Comparison of ENCODE assay signal across 12 cellular contexts in the genomic region with DNA sequence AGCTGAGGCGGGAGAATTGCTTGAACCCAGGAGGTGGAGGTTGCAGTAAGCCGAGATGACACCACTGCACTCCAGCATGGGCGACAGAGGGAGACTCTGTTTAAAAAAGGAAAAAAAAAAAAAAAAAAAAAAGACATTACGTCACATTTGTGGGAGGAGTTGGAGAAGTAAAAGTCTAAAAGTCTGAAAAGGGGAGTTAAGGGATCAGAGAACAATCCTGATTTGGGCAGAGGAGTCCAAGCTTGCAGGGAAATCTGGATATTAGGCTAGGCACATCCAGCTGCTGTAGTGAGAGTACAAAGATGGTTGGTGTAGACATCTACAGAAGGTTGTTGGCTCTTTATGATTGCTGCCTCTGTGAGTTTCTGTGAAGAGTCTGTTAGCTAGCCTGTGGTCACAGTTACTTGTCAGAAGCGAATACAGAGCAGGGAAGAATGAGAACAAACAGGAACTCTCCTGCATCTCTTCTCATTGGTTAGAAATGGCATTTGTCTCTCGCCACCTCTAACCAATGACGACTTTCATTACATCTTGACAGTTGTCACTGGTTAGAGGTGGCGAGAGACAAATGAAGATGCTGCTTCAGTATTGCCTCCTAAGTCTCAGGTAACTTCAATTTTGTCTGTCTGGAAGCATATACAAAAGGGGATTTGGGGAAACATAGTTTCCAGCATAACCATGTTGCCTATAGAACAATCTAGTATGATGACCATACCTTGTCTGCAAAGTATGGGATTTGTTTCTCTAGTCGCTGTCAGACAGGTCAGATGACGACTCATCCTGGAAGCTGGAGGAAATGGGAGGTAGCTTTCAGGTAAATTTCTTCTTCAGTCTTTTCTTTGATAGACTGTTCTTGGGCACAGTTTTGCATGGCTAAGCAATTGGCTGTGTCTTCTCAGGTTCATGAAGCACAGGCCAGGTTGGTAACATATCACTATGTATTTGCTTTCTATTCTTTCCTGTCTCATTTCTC. TPM values are rescaled to one million over a fixed set of nuclear protein-coding genes. Genes with fewer than 3 reads are reported as not detected.
DNase-seq lines count a peak whose midpoint lies in the region; ATAC-seq, FAIRE-seq and TF ChIP-seq lines count a peak whose summit lies in the region.
"Had no signal": no experiment of that assay in that cellular context is flagged by ENCODE, and none has a peak within 500 bp of the region (broad histone marks: within the 10 kb centered on the region; RNA-seq: fewer than 3 reads in every experiment).

No MANE protein-coding gene starts in this region.

- intact Hi-C loops in left ventricle myocardium inferior (cut with micrococcal nuclease) (loop anchor here (10.0 kb wide), 1 partner anchor 84 kb away; no protein-coding TSS in a partner anchor), Right ventricle myocardium superior (cut with DNase I) (loop anchor here (5.0 to 10.0 kb wide), 2 partner anchors 76 to 81 kb away; a partner anchor contains a TSS), GM12878 (cut with micrococcal nuclease; ENCODE audit: unreplicated experiment) (no loop called here)

- H3K9ac ChIP-seq in GM12878 (ENCODE audit: control insufficient read depth, insufficient read depth, low read length) = no peak overlapping the region

- H3K27ac ChIP-seq in left ventricle myocardium inferior (replicated peaks) = peak overlapping the region; percentile 7
- no peak overlapping the region for H3K27ac ChIP-seq in GM12878 (ENCODE audit: control insufficient read depth, insufficient read depth)
- H3K27ac ChIP-seq: neutrophil had no signal

- H3K9me3 Mint-ChIP-seq in stimulated activated memory B cell treated with anti-CD40 and anti-IgM and Interleukin-4, amounts not matched to agents 10 μg/mL and 1 μg/mL and 100 μg/mL, for 72 hours = no peaks in the 10 kb centered on the region

- no peak overlapping the region for H3K4me2 ChIP-seq in GM12878 (ENCODE audit: control insufficient read depth, insufficient read depth)

- no peaks in the 10 kb centered on the region for H3K36me3 Mint-ChIP-seq in stimulated activated memory B cell treated with anti-CD40 and anti-IgM and Interleukin-4, amounts not matched to agents 10 μg/mL and 1 μg/mL and 100 μg/mL, for 72 hours

- no peak for FAIRE-seq in GM12878 (lab: Jason Lieb, UNC)

- POLR2A ChIA-PET in GM12878 (lab: Charles Lee) = no interaction called here

- TF ChIP-seq CTCF in left ventricle myocardium inferior (IDR thresholded peaks at IDR 0.05; ENCODE audit: borderline replicate concordance) (peak; percentile 10), GM12878 (IDR thresholded peaks at IDR 0.05 in 2 of 3, conservative IDR thresholded peaks at IDR 0.05 in 1 of 3; ENCODE audit: control insufficient read depth in 2 of 3, extremely low read depth in 1 of 3, insufficient read depth in 1 of 3, low read depth in 3 of 3, low read length in 3 of 3) (no peak)

- no peak overlapping the region for H3K27ac Mint-ChIP-seq in stimulated activated memory B cell treated with anti-CD40 and anti-IgM and Interleukin-4, amounts not matched to agents 10 μg/mL and 1 μg/mL and 100 μg/mL, for 72 hours

- H3K79me2 ChIP-seq in GM12878 (ENCODE audit: control insufficient read depth, insufficient read depth, low read length) = no peaks in the 10 kb centered on the region

- in situ Hi-C loops in GM12878 (cut with MboI) = no loop called here

- BruUV-seq in GM12878 (replicated peaks; lab: Mats Ljungman, UMichigan) = no TSS peak

- H3K27me3 ChIP-seq in left ventricle myocardium inferior (ENCODE audit: low read depth) (peaks cover 18% of the 10 kb centered on the region), GM12878 (replicated peaks in 1 of 2; ENCODE audit: control insufficient read depth in 2 of 2, insufficient read depth in 2 of 2, low read length in 1 of 2) (peaks cover 4 to 16% of the 10 kb centered on the region in 2 experiments; a peak in 3 of 4 replicates)

- TF ChIP-seq RAD21 in GM12878 (IDR thresholded peaks at IDR 0.05; ENCODE audit: insufficient read depth, low read depth, low read length) = no peak

- no peaks in the 10 kb centered on the region for H3K36me3 ChIP-seq in left ventricle myocardium inferior
- no peaks in the 10 kb centered on the region for H3K36me3 ChIP-seq in GM12878 (ENCODE audit: control insufficient read depth in 2 of 2, insufficient read depth in 2 of 2, low read length in 1 of 2)
- H3K36me3 ChIP-seq: neutrophil had no signal

- H3K27me3 Mint-ChIP-seq in stimulated activated memory B cell treated with anti-CD40 and anti-IgM and Interleukin-4, amounts not matched to agents 10 μg/mL and 1 μg/mL and 100 μg/mL, for 72 hours = peaks cover 30% of the 10 kb centered on the region

- TF ChIP-seq POLR2A in GM12878 (IDR thresholded peaks at IDR 0.05; ENCODE audit: low read depth, low read length) = no peak

- no peak for TF ChIP-seq EP300 in GM12878 (IDR thresholded peaks at IDR 0.05; ENCODE audit: borderline replicate concordance in 1 of 2, control insufficient read depth in 1 of 2, low read depth in 2 of 2, low read length in 2 of 2)

- SMC1A ChIA-PET in GM12878 (lab: Charles Lee; ENCODE audit: uncharacterized antibody, unreplicated experiment) = interaction anchor here (1.4 kb wide), 1 partner anchor 17 kb away, joined by 3 read pairs; no protein-coding TSS in a partner anchor

- H3K9me3 ChIP-seq in left ventricle myocardium inferior (replicated peaks) (no peaks in the 10 kb centered on the region), GM12878 (replicated peaks; ENCODE audit: control insufficient read depth, insufficient read depth, low read length) (no peaks in the 10 kb centered on the region)
- H3K9me3 ChIP-seq: neutrophil had no signal

- H3K4me1 Mint-ChIP-seq in stimulated activated memory B cell treated with anti-CD40 and anti-IgM and Interleukin-4, amounts not matched to agents 10 μg/mL and 1 μg/mL and 100 μg/mL, for 72 hours = peaks cover 12% of the 10 kb centered on the region

- CTCF ChIA-PET in GM12878 (lab: Yijun Ruan, JAX) = interaction anchor here (0.6 to 1.2 kb wide), 2 partner anchors 8 to 9 kb away, joined by 3 read pairs; no protein-coding TSS in a partner anchor

- WGBS in GM12878 (ENCODE audit: insufficient coverage, insufficient replicate concordance, low lambda C conversion rate, missing lambda C conversion rate) = 24% methylated on average over 9 of the region's 10 CpGs

- no peaks in the 10 kb centered on the region for H4K20me1 ChIP-seq in GM12878 (ENCODE audit: control insufficient read depth, insufficient read depth)

- peak overlapping the region; percentile 29 for H3K4me3 Mint-ChIP-seq in stimulated activated memory B cell treated with anti-CD40 and anti-IgM and Interleukin-4, amounts not matched to agents 10 μg/mL and 1 μg/mL and 100 μg/mL, for 72 hours

- ATAC-seq in Right ventricle myocardium superior (ENCODE audit: poor library complexity) (no peak), GM12878 (no peak), GM19023 (IDR thresholded peaks at IDR 0.05; ENCODE audit: unreplicated experiment) (no peak), GM21576 (IDR thresholded peaks at IDR 0.05; ENCODE audit: unreplicated experiment) (no peak)
- ATAC-seq in stimulated activated memory B cell treated with anti-CD40 and anti-IgM and Interleukin-4, amounts not matched to agents 10 μg/mL and 1 μg/mL and 100 μg/mL, for 72 hours = peak; percentile 11

- DNase-seq in left ventricle myocardium inferior (no peak), Right ventricle myocardium superior (no peak), LHCN-M2 (ENCODE audit: low read depth) (peak; percentile 28), GM12878 (ENCODE audit: low read depth, low spot score) (no peak), NCI-H2196 treated with DMSO at 0.1 percent for 48 hours (lab: John Stamatoyannopoulos, UW; ENCODE audit: unreplicated experiment) (no peak)
- DNase-seq: effector CD8-positive, alpha-beta T cell; NCI-H1694 treated with DMSO at 0.1 percent for 48 hours; stimulated activated CD8-positive, alpha-beta memory T cell treated with anti-CD3 and anti-CD28 coated beads, Interleukin-4, amount 100 ng/mL, for 48 hours had no signal

- H3K4me3 ChIP-seq in left ventricle myocardium inferior = no peak overlapping the region
- H3K4me3 ChIP-seq in GM12878 = no peak overlapping the region

- H2AFZ ChIP-seq in GM12878 (ENCODE audit: control insufficient read depth, low read depth, low read length) = peak overlapping the region; percentile 23; the same call in 1 of the 2 replicates

- H3K4me1 ChIP-seq in left ventricle myocardium inferior (peaks cover 38% of the 10 kb centered on the region), GM12878 (ENCODE audit: control insufficient read depth, insufficient read depth, low read length) (no peaks in the 10 kb centered on the region)

- RAD21 ChIA-PET in GM12878 (lab: Charles Lee; ENCODE audit: unreplicated experiment) = no interaction called here

TF ChIP-seq in GM12878, 131 proteins besides CTCF, POLR2A, EP300 and RAD21 (continues in another document):
- TF ChIP-seq, protein P1, sequence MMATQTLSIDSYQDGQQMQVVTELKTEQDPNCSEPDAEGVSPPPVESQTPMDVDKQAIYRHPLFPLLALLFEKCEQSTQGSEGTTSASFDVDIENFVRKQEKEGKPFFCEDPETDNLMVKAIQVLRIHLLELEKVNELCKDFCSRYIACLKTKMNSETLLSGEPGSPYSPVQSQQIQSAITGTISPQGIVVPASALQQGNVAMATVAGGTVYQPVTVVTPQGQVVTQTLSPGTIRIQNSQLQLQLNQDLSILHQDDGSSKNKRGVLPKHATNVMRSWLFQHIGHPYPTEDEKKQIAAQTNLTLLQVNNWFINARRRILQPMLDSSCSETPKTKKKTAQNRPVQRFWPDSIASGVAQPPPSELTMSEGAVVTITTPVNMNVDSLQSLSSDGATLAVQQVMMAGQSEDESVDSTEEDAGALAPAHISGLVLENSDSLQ (IDR thresholded peaks at IDR 0.05) = peak; percentile 44

RNA-seq across cellular contexts. Expression of a gene that starts 3.1 kb away (rescaled TPM):
- 6.4 TPM for total RNA-seq in left ventricle myocardium inferior
- 3.3 TPM for total RNA-seq in Right ventricle myocardium superior
- 12.2 and 18.1 TPM in 2 replicates for total RNA-seq in LHCN-M2 (2014; rRNA removed)
- 4.4 TPM for polyA plus RNA-seq in LHCN-M2 (2012)
- not detected in 2 replicates for total RNA-seq in GM12878 (2013; cell fraction: nucleolus; rRNA removed)
- 0.06 TPM in 1 of 2 replicates, not detected in the other for total RNA-seq in GM12878 (2014; rRNA removed)
- not detected in 2 replicates for total RNA-seq in GM12878 (2014; rRNA removed; fragmentation: Illumina TruSeq; extraction: Trizol)
- 0.11 TPM in 1 of 2 replicates, not detected in the other for total RNA-seq in GM12878 (2021)
- polyA plus RNA-seq in GM12878 (2011; ENCODE audit: low read depth) = not detected
- polyA plus RNA-seq in GM12878 (2011; rRNA removed) = 0.03 and 0.06 TPM in 2 replicates
- polyA plus RNA-seq in GM12878 (2011; cell fraction: cytosol; rRNA removed) = 0.06 TPM in 1 of 2 replicates, not detected in the other
- 0.03 and 0.06 TPM in 2 replicates for polyA plus RNA-seq in GM12878 (2011; cell fraction: nucleus; rRNA removed)
- 0.03 and 0.10 TPM in 2 replicates for polyA plus RNA-seq in GM12878 (2012)
- 0.01 TPM in 1 of 2 replicates, not detected in the other for polyA plus RNA-seq in GM12878 (2014; fragmentation: Illumina TruSeq; extraction: Trizol)
- not detected for polyA plus RNA-seq in GM12878 (2014; fragmentation: Nextera tagmentation; extraction: Ambion mirVana)
- 0.08 TPM in 2 replicates for polyA plus RNA-seq in GM12878 (2014; rRNA removed)
- under 1 TPM in 1 of 2 experiments, not detected in 1; 0.03 TPM for polyA plus RNA-seq in GM12878 (2016; fragmentation: Nextera tagmentation; extraction: Ambion mirVana)
- polyA minus RNA-seq in GM12878 (2011; rRNA and poly(A)+ RNA removed) = 0.10 TPM in 1 of 2 replicates, not detected in the other
- not detected in 2 replicates for polyA minus RNA-seq in GM12878 (2011; cell fraction: cytosol; rRNA and poly(A)+ RNA removed)
- not detected in 2 replicates for polyA minus RNA-seq in GM12878 (2011; cell fraction: nucleus; rRNA and poly(A)+ RNA removed)
